ENCODE assay signal across 25 cellular contexts in genomic region chr3:37315669-37316068, GRCh38.
"Had no signal": no experiment of that assay in that cellular context is flagged by ENCODE, and none has a peak within 500 bp of the region (broad histone marks: within the 10 kb centered on the region; RNA-seq: fewer than 3 reads in every experiment).

No MANE protein-coding gene starts in this region.

- H3K4me3 ChIP-seq: breast epithelium, coronary artery, lower lobe of right lung, pancreas, thoracic aorta, vagina had no signal

- H3K4me3 Mint-ChIP-seq: activated B cell treated with CpG ODN at 0.5 μM for 24 hours; activated CD4-positive, alpha-beta T cell treated with anti-CD3 and anti-CD28 coated beads for 36 hours; activated naive CD8-positive, alpha-beta T cell treated with anti-CD3 and anti-CD28 coated beads for 36 hours; activated T-cell treated with anti-CD3 and anti-CD28 coated beads, Interleukin-2, amount 50 U/mL, for 24 hours; activated T-helper 17 cell treated with anti-CD3 and anti-CD28 coated beads, Interleukin-2, amount 50 U/mL, for 72 hours; naive thymus-derived CD4-positive, alpha-beta T cell; stimulated activated naive B cell treated with anti-CD40 and anti-IgM and Interleukin-4, amounts not matched to agents 10 μg/mL and 1 μg/mL and 100 μg/mL, for 72 hours; type B pancreatic cell had no signal

- DNase-seq: activated B cell treated with CpG ODN at 0.5 μM for 24 hours; activated CD4-positive, alpha-beta T cell treated with anti-CD3 and anti-CD28 coated beads for 36 hours; activated CD4-positive, alpha-beta T cell treated with anti-CD3 and anti-CD28 coated beads, Interleukin-2, amount 50 U/mL, for 4 hours; activated CD8-positive, alpha-beta memory T cell treated with anti-CD3 and anti-CD28 coated beads for 24 hours; activated CD8-positive, alpha-beta memory T cell treated with anti-CD3 and anti-CD28 coated beads, Interleukin-2, amount 50 U/mL, for 4 hours; activated naive CD8-positive, alpha-beta T cell treated with anti-CD3 and anti-CD28 coated beads for 36 hours; activated T-cell treated with anti-CD3 and anti-CD28 coated beads, Interleukin-2, amount 50 U/mL, for 24 hours; foreskin keratinocyte; kidney; lower lobe of right lung; naive thymus-derived CD4-positive, alpha-beta T cell; pancreas; right cardiac atrium; stimulated activated CD4-positive, alpha-beta T cell treated with anti-CD3 and anti-CD28 coated beads, Interleukin-1b, Interleukin-23, amount 100 ng/mL, for 48 hours; stimulated activated naive B cell treated with anti-CD40 and anti-IgM and Interleukin-4, amounts not matched to agents 10 μg/mL and 1 μg/mL and 100 μg/mL, for 72 hours; T-helper 1 cell; T1000 had no signal

- FAIRE-seq: astrocyte, endometrium, kidney, pancreas had no signal

- H3K27ac ChIP-seq: breast epithelium, foreskin keratinocyte, lower lobe of right lung, pancreas, vagina had no signal

- H3K4me1 Mint-ChIP-seq: activated B cell treated with CpG ODN at 0.5 μM for 24 hours had no signal

- H3K9me3 ChIP-seq: breast epithelium, lower lobe of right lung, pancreas, thoracic aorta, vagina had no signal

- H3K27me3 ChIP-seq: breast epithelium, foreskin keratinocyte, pancreas, vagina had no signal

- H3K4me1 ChIP-seq: breast epithelium, foreskin keratinocyte, lower lobe of right lung, vagina had no signal

- H3K27ac Mint-ChIP-seq: activated B cell treated with CpG ODN at 0.5 μM for 24 hours; activated CD4-positive, alpha-beta T cell treated with anti-CD3 and anti-CD28 coated beads for 36 hours; activated naive CD8-positive, alpha-beta T cell treated with anti-CD3 and anti-CD28 coated beads for 36 hours; activated T-cell treated with anti-CD3 and anti-CD28 coated beads, Interleukin-2, amount 50 U/mL, for 24 hours; stimulated activated naive B cell treated with anti-CD40 and anti-IgM and Interleukin-4, amounts not matched to agents 10 μg/mL and 1 μg/mL and 100 μg/mL, for 72 hours; type B pancreatic cell had no signal

- H3K27me3 Mint-ChIP-seq: activated B cell treated with CpG ODN at 0.5 μM for 24 hours; activated CD4-positive, alpha-beta T cell treated with anti-CD3 and anti-CD28 coated beads for 36 hours; activated naive CD8-positive, alpha-beta T cell treated with anti-CD3 and anti-CD28 coated beads for 36 hours; activated T-cell treated with anti-CD3 and anti-CD28 coated beads, Interleukin-2, amount 50 U/mL, for 24 hours; activated T-helper 17 cell treated with anti-CD3 and anti-CD28 coated beads, Interleukin-2, amount 50 U/mL, for 72 hours; naive thymus-derived CD4-positive, alpha-beta T cell; stimulated activated naive B cell treated with anti-CD40 and anti-IgM and Interleukin-4, amounts not matched to agents 10 μg/mL and 1 μg/mL and 100 μg/mL, for 72 hours; type B pancreatic cell had no signal

- H3K9me3 Mint-ChIP-seq: activated B cell treated with CpG ODN at 0.5 μM for 24 hours; activated naive CD8-positive, alpha-beta T cell treated with anti-CD3 and anti-CD28 coated beads for 36 hours; activated T-cell treated with anti-CD3 and anti-CD28 coated beads, Interleukin-2, amount 50 U/mL, for 24 hours; activated T-helper 17 cell treated with anti-CD3 and anti-CD28 coated beads, Interleukin-2, amount 50 U/mL, for 72 hours; naive thymus-derived CD4-positive, alpha-beta T cell; stimulated activated naive B cell treated with anti-CD40 and anti-IgM and Interleukin-4, amounts not matched to agents 10 μg/mL and 1 μg/mL and 100 μg/mL, for 72 hours; type B pancreatic cell had no signal

- ATAC-seq: activated CD4-positive, alpha-beta T cell treated with anti-CD3 and anti-CD28 coated beads for 36 hours; activated T-helper 17 cell treated with anti-CD3 and anti-CD28 coated beads, Interleukin-2, amount 50 U/mL, for 72 hours; foreskin keratinocyte; lower lobe of right lung; naive thymus-derived CD4-positive, alpha-beta T cell; pancreas; right cardiac atrium; stimulated activated naive B cell treated with anti-CD40 and anti-IgM and Interleukin-4, amounts not matched to agents 10 μg/mL and 1 μg/mL and 100 μg/mL, for 72 hours had no signal
